ENCODE assay signal across 16 cellular contexts in genomic region chr17:55294042-55294751, GRCh38. TPM values are rescaled to one million over a fixed set of nuclear protein-coding genes. Genes with fewer than 3 reads are reported as not detected.
DNase-seq lines count a peak whose midpoint lies in the region; ATAC-seq and TF ChIP-seq lines count a peak whose summit lies in the region.
"Had no signal": no experiment of that assay in that cellular context is flagged by ENCODE, and none has a peak within 500 bp of the region (broad histone marks: within the 10 kb centered on the region; RNA-seq: fewer than 3 reads in every experiment).

No MANE protein-coding gene starts in this region.

- H3K36me3 Mint-ChIP-seq in activated B cell treated with CpG ODN at 0.5 μM for 24 hours (ENCODE audit: low read depth) (no peaks in the 10 kb centered on the region), WTC11 (no peaks in the 10 kb centered on the region)
- H3K36me3 Mint-ChIP-seq: activated naive CD4-positive, alpha-beta T cell treated with anti-CD3 and anti-CD28 coated beads, Interleukin-2, amount 10 ng/mL, durations not matched to agents 7 days and 5 days had no signal

- CTCF ChIA-PET in activated B cell treated with CpG ODN at 0.5 μM for 24 hours (lab: Charles Lee): interaction anchor here (0.7 to 3.2 kb wide), 9 partner anchors 9 to 306 kb away, joined by 3 to 42 read pairs (median 4); no protein-coding TSS in a partner anchor
- CTCF ChIA-PET in WTC11 (lab: Charles Lee): interaction anchor here (0.8 to 1.5 kb wide), 2 partner anchors 56 to 62 kb away, joined by 4 to 5 read pairs; no protein-coding TSS in a partner anchor

- H3K9me3 Mint-ChIP-seq in activated B cell treated with CpG ODN at 0.5 μM for 24 hours (no peaks in the 10 kb centered on the region), WTC11 (peaks cover 18% of the 10 kb centered on the region)
- H3K9me3 Mint-ChIP-seq: activated naive CD4-positive, alpha-beta T cell treated with anti-CD3 and anti-CD28 coated beads, Interleukin-2, amount 10 ng/mL, durations not matched to agents 7 days and 5 days; stimulated activated naive CD8-positive, alpha-beta T cell treated with anti-CD3 and anti-CD28 coated beads, Interleukin-15, Interleukin-2, amounts not matched to agents 100 ng/mL and 50 ng/mL, for 24 hours had no signal

- no peaks in the 10 kb centered on the region for H3K27me3 ChIP-seq in right lobe of liver
- no peaks in the 10 kb centered on the region for H3K27me3 ChIP-seq in upper lobe of left lung
- H3K27me3 ChIP-seq: left lung had no signal

- H3K4me3 Mint-ChIP-seq in activated B cell treated with CpG ODN at 0.5 μM for 24 hours: peak overlapping the region; percentile 17
- no peak overlapping the region for H3K4me3 Mint-ChIP-seq in WTC11
- H3K4me3 Mint-ChIP-seq: activated naive CD4-positive, alpha-beta T cell treated with anti-CD3 and anti-CD28 coated beads, Interleukin-2, amount 10 ng/mL, durations not matched to agents 7 days and 5 days; stimulated activated naive CD8-positive, alpha-beta T cell treated with anti-CD3 and anti-CD28 coated beads, Interleukin-15, Interleukin-2, amounts not matched to agents 100 ng/mL and 50 ng/mL, for 24 hours had no signal

- peaks cover 22% of the 10 kb centered on the region for H3K4me1 Mint-ChIP-seq in activated B cell treated with CpG ODN at 0.5 μM for 24 hours
- H3K4me1 Mint-ChIP-seq in WTC11: no peaks in the 10 kb centered on the region
- H3K4me1 Mint-ChIP-seq: activated naive CD4-positive, alpha-beta T cell treated with anti-CD3 and anti-CD28 coated beads, Interleukin-2, amount 10 ng/mL, durations not matched to agents 7 days and 5 days had no signal

- intact Hi-C loops in activated B cell treated with CpG ODN at 0.5 μM for 24 hours (cut with micrococcal nuclease): no loop called here
- intact Hi-C loops in right lobe of liver (cut with DNase I): no loop called here

- H3K27ac ChIP-seq in right lobe of liver (peak overlapping the region in 2 of 3 donors; percentile 69 to 84), upper lobe of left lung (no peak overlapping the region)
- H3K27ac ChIP-seq: left lung, RWPE1 had no signal

- H3K4me3 ChIP-seq in right lobe of liver (no peak overlapping the region), upper lobe of left lung (no peak overlapping the region)
- H3K4me3 ChIP-seq: HAP-1, left lung had no signal

- peak; percentile 39 for DNase-seq in AG20443 (ENCODE audit: low spot score)
- peak; percentile 42 for DNase-seq in GM04504 (ENCODE audit: low read depth)
- DNase-seq in activated B cell treated with CpG ODN at 0.5 μM for 24 hours: no peak
- DNase-seq in right lobe of liver: no peak
- no peak for DNase-seq in WTC11 (ENCODE audit: low spot score)
- no peak for DNase-seq in upper lobe of left lung
- DNase-seq in kidney tubule cell (ENCODE audit: low spot score): no peak
- DNase-seq in activated CD4-positive, CD25-positive, alpha-beta regulatory T cell (lab: John Stamatoyannopoulos, UW): no peak
- DNase-seq: activated naive CD4-positive, alpha-beta T cell treated with anti-CD3 and anti-CD28 coated beads, Interleukin-2, amount 10 ng/mL, durations not matched to agents 7 days and 5 days; DMS153; left lung; NCI-H1092; NCI-H774 had no signal

- ATAC-seq in activated B cell treated with CpG ODN at 0.5 μM for 24 hours (ENCODE audit: low read depth) (no peak), right lobe of liver (no peak), WTC11 (no peak), upper lobe of left lung (ENCODE audit: low FRiP score in 2 of 2) (no peak)
- ATAC-seq: left lung had no signal

- H3K27me3 Mint-ChIP-seq in activated B cell treated with CpG ODN at 0.5 μM for 24 hours (peaks cover 7% of the 10 kb centered on the region), WTC11 (ENCODE audit: low read depth) (no peaks in the 10 kb centered on the region; the same call in none of the 2 replicates)

- H3K4me1 ChIP-seq in right lobe of liver (peaks cover 0 to 33% (median 14%) of the 10 kb centered on the region in 4 donors), upper lobe of left lung (peaks cover 0 to 7% (median 3%) of the 10 kb centered on the region in 4 donors)
- H3K4me1 ChIP-seq: HAP-1 had no signal

- POLR2A ChIA-PET in activated B cell treated with CpG ODN at 0.5 μM for 24 hours (lab: Charles Lee) (no interaction called here), WTC11 (lab: Charles Lee) (no interaction called here)

- 64% methylated on average over 12 of the region's 13 CpGs for WGBS in right lobe of liver (ENCODE audit: insufficient coverage, low coverage, low lambda C conversion rate, missing lambda C conversion rate)
- WGBS in upper lobe of left lung, 2 donors: 63 to 68% methylated on average over 13 of the region's 13 CpGs

- TF ChIP-seq POLR2A in right lobe of liver (IDR thresholded peaks at IDR 0.05) (no peak), upper lobe of left lung (IDR thresholded peaks at IDR 0.05) (no peak)

- TF ChIP-seq CTCF in activated B cell treated with CpG ODN at 0.5 μM for 24 hours (IDR thresholded peaks at IDR 0.05) (no peak), right lobe of liver (IDR thresholded peaks at IDR 0.05) (no peak), WTC11 (IDR thresholded peaks at IDR 0.05) (no peak), upper lobe of left lung (IDR thresholded peaks at IDR 0.05) (no peak)

- H3K27ac Mint-ChIP-seq in activated B cell treated with CpG ODN at 0.5 μM for 24 hours: no peak overlapping the region
- H3K27ac Mint-ChIP-seq in WTC11: no peak overlapping the region
- H3K27ac Mint-ChIP-seq: activated naive CD4-positive, alpha-beta T cell treated with anti-CD3 and anti-CD28 coated beads, Interleukin-2, amount 10 ng/mL, durations not matched to agents 7 days and 5 days; stimulated activated naive CD8-positive, alpha-beta T cell treated with anti-CD3 and anti-CD28 coated beads, Interleukin-15, Interleukin-2, amounts not matched to agents 100 ng/mL and 50 ng/mL, for 24 hours had no signal

- H3K9me3 ChIP-seq in right lobe of liver (no peaks in the 10 kb centered on the region), upper lobe of left lung (no peaks in the 10 kb centered on the region)
- H3K9me3 ChIP-seq: HAP-1, left lung had no signal

- H3K36me3 ChIP-seq in right lobe of liver (peaks cover 0 to 23% (median 11%) of the 10 kb centered on the region in 4 donors), upper lobe of left lung (peaks cover 0 to 2% (median 0%) of the 10 kb centered on the region in 4 donors)
- H3K36me3 ChIP-seq: HAP-1, left lung had no signal

- TF ChIP-seq EP300 in upper lobe of left lung (IDR thresholded peaks at IDR 0.05): no peak

TF ChIP-seq in WTC11, 78 proteins besides CTCF, POLR2A, EP300 and RAD21 (continues in another document):
- no peak for TF ChIP-seq ATF6 (CRISPR knock-in tag; IDR thresholded peaks at IDR 0.05)
- TF ChIP-seq FOXK1 (CRISPR knock-in tag; IDR thresholded peaks at IDR 0.05): no peak
- no peak for TF ChIP-seq ERG (CRISPR knock-in tag; IDR thresholded peaks at IDR 0.05)
- TF ChIP-seq ZNF396 (CRISPR knock-in tag; IDR thresholded peaks at IDR 0.05; ENCODE audit: borderline replicate concordance): no peak

RNA-seq across cellular contexts. Expression of gene HLF, which starts 29.4 kb away (rescaled TPM):
- 0.10 and 0.69 TPM in 2 replicates for total RNA-seq in activated B cell treated with CpG ODN at 0.5 μM for 24 hours
- total RNA-seq in right lobe of liver: 10 to 100 TPM; 16.4 to 96.9 (median 42.6) TPM
- 0.30 to 0.34 TPM (median 0.31 TPM) in 3 replicates for total RNA-seq in WTC11 (2021)
- total RNA-seq in upper lobe of left lung: 10 to 100 TPM; 19.9 to 45.1 (median 26.1) TPM

Comparison
In these comparisons a context has a peak if more than half of its experiments do, and no peak if none do; other contexts are left out.
1. DNase-seq: peak in AG20443 (single experiment) and GM04504 (single experiment); none in activated B cell treated with CpG ODN at 0.5 μM for 24 hours (single experiment), right lobe of liver (0 of 3), WTC11 (single experiment), upper lobe of left lung (0 of 2), kidney tubule cell (single experiment) and activated CD4-positive, CD25-positive, alpha-beta regulatory T cell (0 of 4).
2. H3K27ac ChIP-seq: peak in right lobe of liver (2 of 3); none in upper lobe of left lung (0 of 4).
3. RNA of gene HLF, which starts 29.4 kb away (total RNA-seq): 16.4 to 96.9 TPM in right lobe of liver and 19.9 to 45.1 TPM in upper lobe of left lung; 0.10 to 0.69 TPM in activated B cell treated with CpG ODN at 0.5 μM for 24 hours and 0.30 to 0.34 TPM in WTC11; every median in the first group is over 10 times any median in the second.